15 cellular contexts compared by ENCODE assay signal in the genomic region with DNA sequence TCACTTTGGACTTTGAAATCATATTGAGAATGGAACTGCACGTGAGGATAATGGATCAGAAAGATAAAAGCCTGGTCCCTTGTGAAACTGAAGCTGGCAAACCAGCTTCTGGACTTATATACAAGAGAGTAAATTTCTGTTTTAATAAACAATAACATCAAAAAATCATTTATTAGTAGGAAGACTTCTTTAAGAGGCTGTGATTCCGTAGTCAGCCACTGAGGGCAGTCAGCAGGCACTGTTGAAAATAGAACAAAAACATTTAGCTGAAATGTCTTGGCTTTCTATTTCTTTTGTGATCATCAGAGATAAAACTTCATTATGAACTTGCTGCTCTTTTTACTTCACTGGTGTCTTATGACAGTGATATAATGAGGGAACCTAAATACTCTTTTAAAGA.
DNase-seq lines count a peak whose midpoint lies in the region; TF ChIP-seq lines count a peak whose summit lies in the region.
"Had no signal": no experiment of that assay in that cellular context is flagged by ENCODE, and none has a peak within 500 bp of the region (broad histone marks: within the 10 kb centered on the region; RNA-seq: fewer than 3 reads in every experiment).

No MANE protein-coding gene starts in this region.

- in situ Hi-C loops in GM13976 (cut with MboI; ENCODE audit: low sequenced_read_pairs, unreplicated experiment): no loop called here

- H3K9me2 ChIP-seq in MM.1S (replicated peaks; ENCODE audit: insufficient read depth, low read length) (no peaks in the 10 kb centered on the region), neural cell (ENCODE audit: insufficient read depth, low read length) (no peaks in the 10 kb centered on the region)

- H2AFZ ChIP-seq in MM.1S (ENCODE audit: low read length) (no peak overlapping the region), neural cell (ENCODE audit: low read depth, low read length) (no peak overlapping the region)
- H2AFZ ChIP-seq: GM23338 had no signal

- no peaks in the 10 kb centered on the region for H3K36me3 ChIP-seq in MM.1S (replicated peaks; ENCODE audit: insufficient read depth, low read length)
- H3K36me3 ChIP-seq in neural cell (ENCODE audit: insufficient read depth, low read length): no peaks in the 10 kb centered on the region
- H3K36me3 ChIP-seq: BLaER1 had no signal

- DNase-seq in MM.1S (no peak), type B pancreatic cell (ENCODE audit: extremely low spot score, unreplicated experiment) (no peak), Ammon's horn (ENCODE audit: low spot score) (no peak), GM13976 (ENCODE audit: low spot score) (no peak)
- no peak for DNase-seq in activated T-helper 2 cell treated with anti-CD3 and anti-CD28 coated beads, Interferon-gamma antibody, Interleukin-2, Interleukin-4, amounts not matched to agents 10 μg/mL and 5 μg/mL and 100 μg/mL, durations not matched to agents 14 hours and 24 hours and 36 hours (ENCODE audit: low spot score)
- DNase-seq: ACHN; Calu3; CD8-positive, alpha-beta T cell; GDM1 had no signal

- intact Hi-C loops in activated T-helper 2 cell treated with anti-CD3 and anti-CD28 coated beads, Interferon-gamma antibody, Interleukin-2, Interleukin-4, amounts not matched to agents 10 μg/mL and 5 μg/mL and 100 μg/mL, durations not matched to agents 14 hours and 24 hours and 36 hours (cut with micrococcal nuclease): no loop called here

- H3K27ac Mint-ChIP-seq in type B pancreatic cell: no peak overlapping the region
- H3K27ac Mint-ChIP-seq in activated T-helper 2 cell treated with anti-CD3 and anti-CD28 coated beads, Interferon-gamma antibody, Interleukin-2, Interleukin-4, amounts not matched to agents 10 μg/mL and 5 μg/mL and 100 μg/mL, durations not matched to agents 14 hours and 24 hours and 36 hours: no peak overlapping the region
- H3K27ac Mint-ChIP-seq: CD8-positive, alpha-beta T cell; GM23338 had no signal

- TF ChIP-seq RAD21 in neural cell (conservative IDR thresholded peaks at IDR 0.05): no peak

- no peak overlapping the region for H3K9ac ChIP-seq in MM.1S (ENCODE audit: low read length)
- no peak overlapping the region for H3K9ac ChIP-seq in neural cell (ENCODE audit: low read length)
- H3K9ac ChIP-seq: BLaER1, KMS-11 had no signal

- no peak overlapping the region for H3K27ac ChIP-seq in C4-2B
- H3K27ac ChIP-seq in MM.1S (ENCODE audit: low read length): no peak overlapping the region
- H3K27ac ChIP-seq in neural cell (ENCODE audit: low read length): no peak overlapping the region
- H3K27ac ChIP-seq: BLaER1, HL-60, KMS-11 had no signal

- H3F3A ChIP-seq in MM.1S (ENCODE audit: insufficient read depth, low read length) (no peaks in the 10 kb centered on the region), neural cell (ENCODE audit: insufficient read depth, low read length, poor library complexity, severe bottlenecking) (no peaks in the 10 kb centered on the region)

- H3K27me3 ChIP-seq in MM.1S (replicated peaks; ENCODE audit: insufficient read depth, low read length): no peaks in the 10 kb centered on the region
- H3K27me3 ChIP-seq in neural cell (ENCODE audit: insufficient read depth, low read depth, low read length): no peaks in the 10 kb centered on the region
- H3K27me3 ChIP-seq: BLaER1 had no signal

- H3K4me1 Mint-ChIP-seq in type B pancreatic cell (ENCODE audit: unreplicated experiment): no peaks in the 10 kb centered on the region
- H3K4me1 Mint-ChIP-seq in activated T-helper 2 cell treated with anti-CD3 and anti-CD28 coated beads, Interferon-gamma antibody, Interleukin-2, Interleukin-4, amounts not matched to agents 10 μg/mL and 5 μg/mL and 100 μg/mL, durations not matched to agents 14 hours and 24 hours and 36 hours (ENCODE audit: low read depth): no peaks in the 10 kb centered on the region
- H3K4me1 Mint-ChIP-seq: GM23338 had no signal

- no peaks in the 10 kb centered on the region for H3K79me2 ChIP-seq in MM.1S (ENCODE audit: low read length)
- no peaks in the 10 kb centered on the region for H3K79me2 ChIP-seq in neural cell (replicated peaks; ENCODE audit: insufficient read depth, low read length)

- no peaks in the 10 kb centered on the region for H3K27me3 Mint-ChIP-seq in type B pancreatic cell
- no peaks in the 10 kb centered on the region for H3K27me3 Mint-ChIP-seq in activated T-helper 2 cell treated with anti-CD3 and anti-CD28 coated beads, Interferon-gamma antibody, Interleukin-2, Interleukin-4, amounts not matched to agents 10 μg/mL and 5 μg/mL and 100 μg/mL, durations not matched to agents 14 hours and 24 hours and 36 hours (ENCODE audit: low read depth)

- H3K4me2 ChIP-seq in MM.1S (ENCODE audit: low read depth, low read length) (no peak overlapping the region), neural cell (ENCODE audit: low read length) (no peak overlapping the region)
- H3K4me2 ChIP-seq: BLaER1, GM23338, KMS-11 had no signal

- H3K9me3 ChIP-seq in MM.1S (replicated peaks; ENCODE audit: insufficient read depth, low read length) (no peaks in the 10 kb centered on the region), neural cell (ENCODE audit: low read length) (no peaks in the 10 kb centered on the region)
- H3K9me3 ChIP-seq: BLaER1 had no signal

- no peaks in the 10 kb centered on the region for H3K9me3 Mint-ChIP-seq in type B pancreatic cell
- H3K9me3 Mint-ChIP-seq in activated T-helper 2 cell treated with anti-CD3 and anti-CD28 coated beads, Interferon-gamma antibody, Interleukin-2, Interleukin-4, amounts not matched to agents 10 μg/mL and 5 μg/mL and 100 μg/mL, durations not matched to agents 14 hours and 24 hours and 36 hours: peaks cover 17% of the 10 kb centered on the region
- H3K9me3 Mint-ChIP-seq: CD8-positive, alpha-beta T cell had no signal

- no peak overlapping the region for H3K4me3 Mint-ChIP-seq in type B pancreatic cell
- no peak overlapping the region for H3K4me3 Mint-ChIP-seq in activated T-helper 2 cell treated with anti-CD3 and anti-CD28 coated beads, Interferon-gamma antibody, Interleukin-2, Interleukin-4, amounts not matched to agents 10 μg/mL and 5 μg/mL and 100 μg/mL, durations not matched to agents 14 hours and 24 hours and 36 hours (ENCODE audit: low read depth)
- H3K4me3 Mint-ChIP-seq: CD8-positive, alpha-beta T cell; GM23338 had no signal

- TF ChIP-seq EP300 in neural cell (conservative IDR thresholded peaks at IDR 0.05; ENCODE audit: poor library complexity, severe bottlenecking): no peak

- no peaks in the 10 kb centered on the region for H3K36me3 Mint-ChIP-seq in type B pancreatic cell
- H3K36me3 Mint-ChIP-seq in activated T-helper 2 cell treated with anti-CD3 and anti-CD28 coated beads, Interferon-gamma antibody, Interleukin-2, Interleukin-4, amounts not matched to agents 10 μg/mL and 5 μg/mL and 100 μg/mL, durations not matched to agents 14 hours and 24 hours and 36 hours (ENCODE audit: low read depth): no peaks in the 10 kb centered on the region
- H3K36me3 Mint-ChIP-seq: CD8-positive, alpha-beta T cell had no signal

- no peaks in the 10 kb centered on the region for H3K4me1 ChIP-seq in MM.1S (ENCODE audit: low read length)
- H3K4me1 ChIP-seq: BLaER1 had no signal

- TF ChIP-seq CTCF in C4-2B (conservative IDR thresholded peaks at IDR 0.05) (peak; percentile 16; the same call in 1 of the 2 replicates), MM.1S (IDR thresholded peaks at IDR 0.05; ENCODE audit: low read length) (peak; percentile 21; the same call in 1 of the 2 replicates), neural cell (IDR thresholded peaks at IDR 0.05; ENCODE audit: poor library complexity, severe bottlenecking) (peak; percentile 25), type B pancreatic cell (conservative IDR thresholded peaks at IDR 0.05) (peak; percentile 50), GM13976 (IDR thresholded peaks at IDR 0.05; ENCODE audit: borderline replicate concordance, control extremely low read depth, extremely low read depth, insufficient read depth, missing control alignments) (no peak)

- H4K20me1 ChIP-seq in MM.1S (ENCODE audit: insufficient read depth, low read length): no peaks in the 10 kb centered on the region
- H4K20me1 ChIP-seq in neural cell (ENCODE audit: insufficient read depth): no peaks in the 10 kb centered on the region
- H4K20me1 ChIP-seq: BLaER1 had no signal

- H3K4me3 ChIP-seq in MM.1S (ENCODE audit: low read length) (no peak overlapping the region), neural cell (ENCODE audit: low read length) (no peak overlapping the region)
- H3K4me3 ChIP-seq: BLaER1, GM23338 had no signal

TF ChIP-seq in neural cell, 6 proteins besides CTCF, POLR2A, EP300 and RAD21:
- TF ChIP-seq, protein P1, sequence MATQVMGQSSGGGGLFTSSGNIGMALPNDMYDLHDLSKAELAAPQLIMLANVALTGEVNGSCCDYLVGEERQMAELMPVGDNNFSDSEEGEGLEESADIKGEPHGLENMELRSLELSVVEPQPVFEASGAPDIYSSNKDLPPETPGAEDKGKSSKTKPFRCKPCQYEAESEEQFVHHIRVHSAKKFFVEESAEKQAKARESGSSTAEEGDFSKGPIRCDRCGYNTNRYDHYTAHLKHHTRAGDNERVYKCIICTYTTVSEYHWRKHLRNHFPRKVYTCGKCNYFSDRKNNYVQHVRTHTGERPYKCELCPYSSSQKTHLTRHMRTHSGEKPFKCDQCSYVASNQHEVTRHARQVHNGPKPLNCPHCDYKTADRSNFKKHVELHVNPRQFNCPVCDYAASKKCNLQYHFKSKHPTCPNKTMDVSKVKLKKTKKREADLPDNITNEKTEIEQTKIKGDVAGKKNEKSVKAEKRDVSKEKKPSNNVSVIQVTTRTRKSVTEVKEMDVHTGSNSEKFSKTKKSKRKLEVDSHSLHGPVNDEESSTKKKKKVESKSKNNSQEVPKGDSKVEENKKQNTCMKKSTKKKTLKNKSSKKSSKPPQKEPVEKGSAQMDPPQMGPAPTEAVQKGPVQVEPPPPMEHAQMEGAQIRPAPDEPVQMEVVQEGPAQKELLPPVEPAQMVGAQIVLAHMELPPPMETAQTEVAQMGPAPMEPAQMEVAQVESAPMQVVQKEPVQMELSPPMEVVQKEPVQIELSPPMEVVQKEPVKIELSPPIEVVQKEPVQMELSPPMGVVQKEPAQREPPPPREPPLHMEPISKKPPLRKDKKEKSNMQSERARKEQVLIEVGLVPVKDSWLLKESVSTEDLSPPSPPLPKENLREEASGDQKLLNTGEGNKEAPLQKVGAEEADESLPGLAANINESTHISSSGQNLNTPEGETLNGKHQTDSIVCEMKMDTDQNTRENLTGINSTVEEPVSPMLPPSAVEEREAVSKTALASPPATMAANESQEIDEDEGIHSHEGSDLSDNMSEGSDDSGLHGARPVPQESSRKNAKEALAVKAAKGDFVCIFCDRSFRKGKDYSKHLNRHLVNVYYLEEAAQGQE (IDR thresholded peaks at IDR 0.05; ENCODE audit: borderline replicate concordance): no peak
- TF ChIP-seq SMC3 (conservative IDR thresholded peaks at IDR 0.05; ENCODE audit: poor library complexity) (no peak), TAF1 (IDR thresholded peaks at IDR 0.05; ENCODE audit: low read depth) (no peak), MXI1 (conservative IDR thresholded peaks at IDR 0.05; ENCODE audit: poor library complexity, severe bottlenecking) (no peak), EZH2 (IDR thresholded peaks at IDR 0.05; ENCODE audit: borderline replicate concordance, insufficient read depth, low read length, poor library complexity, severe bottlenecking) (no peak), POLR2AphosphoS5 (IDR thresholded peaks at IDR 0.05) (no peak)
